In the genomic region with DNA sequence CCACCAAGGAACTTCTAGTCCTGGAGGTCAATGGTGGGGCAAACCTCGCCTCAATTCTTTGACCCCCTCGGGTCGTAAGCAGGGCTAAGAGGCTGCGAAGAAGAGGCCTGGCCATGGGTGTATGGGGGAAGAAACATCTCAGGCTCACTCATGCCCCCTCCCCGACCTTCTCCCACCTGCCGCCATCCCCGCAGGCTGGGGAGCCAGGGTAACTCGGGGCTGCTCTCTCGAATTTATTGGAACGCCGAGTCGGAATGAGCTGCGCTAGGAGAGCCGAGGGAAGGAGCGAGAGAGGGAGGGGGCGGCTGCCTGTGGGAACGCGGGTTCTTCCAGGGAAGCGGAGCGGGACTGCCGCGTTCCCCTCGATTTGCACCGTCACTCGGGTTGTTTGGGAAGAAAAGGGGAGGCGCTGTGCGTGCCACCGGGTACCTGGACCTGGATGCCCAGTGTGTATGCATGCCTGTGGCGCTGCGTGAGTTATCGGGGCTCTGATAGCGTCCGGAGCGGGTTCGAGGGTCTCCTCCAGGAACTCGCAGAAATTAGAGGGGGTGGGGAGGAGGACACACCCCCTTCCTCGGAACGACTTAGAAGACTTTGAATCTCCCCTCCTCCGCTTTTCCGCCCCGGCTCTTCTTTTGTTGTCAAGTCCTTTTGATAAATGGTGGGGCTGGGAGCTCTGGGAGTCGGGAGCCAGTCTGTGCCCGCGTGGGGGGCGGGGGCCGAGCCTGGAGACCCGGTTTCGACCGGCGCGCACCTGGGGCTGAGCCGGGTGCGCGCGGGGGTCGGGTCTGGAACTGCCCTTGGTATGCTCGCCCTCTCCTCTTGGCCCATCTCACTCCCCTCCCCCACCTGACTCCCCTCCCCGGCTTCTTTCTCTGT, we compare ENCODE assay signal across 8 cellular contexts. TPM values are rescaled to one million over a fixed set of nuclear protein-coding genes. Genes with fewer than 3 reads are reported as not detected.
DNase-seq lines count a peak whose midpoint lies in the region; ATAC-seq and TF ChIP-seq lines count a peak whose summit lies in the region.

No MANE protein-coding gene starts in this region.

- peaks cover 0 to 42% of the 10 kb centered on the region in 2 donors for H3K4me1 ChIP-seq in right atrium auricular region

- no peak for TF ChIP-seq CTCF in right atrium auricular region (IDR thresholded peaks at IDR 0.05)

- H3K27ac Mint-ChIP-seq in IgD-negative memory B cell, result peak overlapping the region in 1 of 3 donors; percentile 23
- peak overlapping the region; percentile 73 for H3K27ac Mint-ChIP-seq in activated T-helper 1 cell treated with anti-CD3 and anti-CD28 coated beads, Interleukin-12 subunit alpha, Interleukin-12 subunit beta, Interleukin-2, Interleukin-4 antibody, amounts not matched to agents 30 ng/mL and 10 ng/mL and 1 ng/mL, durations not matched to agents 14 hours and 24 hours and 36 hours

- no peak for ATAC-seq in HG03045 (IDR thresholded peaks at IDR 0.05; ENCODE audit: unreplicated experiment)

- peak overlapping the region; percentile 91 to 97 for H3K4me3 ChIP-seq in right atrium auricular region

- DNase-seq in DMS153 treated with DMSO at 0.1 percent for 48 hours (lab: John Stamatoyannopoulos, UW; ENCODE audit: unreplicated experiment) (peak; percentile 42), right atrium auricular region (ENCODE audit: low spot score) (peak; percentile 68), retina (peak; percentile 80), COLO829 (ENCODE audit: low spot score) (no peak)
- DNase-seq in activated T-helper 1 cell treated with anti-CD3 and anti-CD28 coated beads, Interleukin-12 subunit alpha, Interleukin-12 subunit beta, Interleukin-2, Interleukin-4 antibody, amounts not matched to agents 30 ng/mL and 10 ng/mL and 1 ng/mL, durations not matched to agents 14 hours and 24 hours and 36 hours (ENCODE audit: low spot score), result no peak
- DNase-seq in activated CD4-positive, CD25-positive, alpha-beta regulatory T cell treated with anti-CD3 and anti-CD28 coated beads, Interleukin-2, amount 50 U/mL, for 72 hours, result no peak

- H3K4me1 Mint-ChIP-seq in IgD-negative memory B cell, result peaks cover 9 to 20% (median 10%) of the 10 kb centered on the region in 3 donors
- H3K4me1 Mint-ChIP-seq in activated T-helper 1 cell treated with anti-CD3 and anti-CD28 coated beads, Interleukin-12 subunit alpha, Interleukin-12 subunit beta, Interleukin-2, Interleukin-4 antibody, amounts not matched to agents 30 ng/mL and 10 ng/mL and 1 ng/mL, durations not matched to agents 14 hours and 24 hours and 36 hours (ENCODE audit: low read depth), result peaks cover 36% of the 10 kb centered on the region

- H3K4me3 Mint-ChIP-seq in IgD-negative memory B cell, result peak overlapping the region; percentile 77 to 93 (median 89)
- H3K4me3 Mint-ChIP-seq in activated T-helper 1 cell treated with anti-CD3 and anti-CD28 coated beads, Interleukin-12 subunit alpha, Interleukin-12 subunit beta, Interleukin-2, Interleukin-4 antibody, amounts not matched to agents 30 ng/mL and 10 ng/mL and 1 ng/mL, durations not matched to agents 14 hours and 24 hours and 36 hours, result peak overlapping the region; percentile 79

- H3K36me3 ChIP-seq in right atrium auricular region, result peaks cover 12% of the 10 kb centered on the region

- H3K27me3 ChIP-seq in right atrium auricular region, result no peaks in the 10 kb centered on the region

- peaks cover 61% of the 10 kb centered on the region for H3K27me3 Mint-ChIP-seq in IgD-negative memory B cell
- peaks cover 63% of the 10 kb centered on the region for H3K27me3 Mint-ChIP-seq in activated T-helper 1 cell treated with anti-CD3 and anti-CD28 coated beads, Interleukin-12 subunit alpha, Interleukin-12 subunit beta, Interleukin-2, Interleukin-4 antibody, amounts not matched to agents 30 ng/mL and 10 ng/mL and 1 ng/mL, durations not matched to agents 14 hours and 24 hours and 36 hours (ENCODE audit: insufficient read depth)

- H3K36me3 Mint-ChIP-seq in IgD-negative memory B cell, result peaks cover 2% of the 10 kb centered on the region
- peaks cover 3% of the 10 kb centered on the region for H3K36me3 Mint-ChIP-seq in activated T-helper 1 cell treated with anti-CD3 and anti-CD28 coated beads, Interleukin-12 subunit alpha, Interleukin-12 subunit beta, Interleukin-2, Interleukin-4 antibody, amounts not matched to agents 30 ng/mL and 10 ng/mL and 1 ng/mL, durations not matched to agents 14 hours and 24 hours and 36 hours (ENCODE audit: low read depth)

- H3K9me3 Mint-ChIP-seq in IgD-negative memory B cell, result peaks cover 0 to 6% (median 0%) of the 10 kb centered on the region in 3 donors
- H3K9me3 Mint-ChIP-seq in activated T-helper 1 cell treated with anti-CD3 and anti-CD28 coated beads, Interleukin-12 subunit alpha, Interleukin-12 subunit beta, Interleukin-2, Interleukin-4 antibody, amounts not matched to agents 30 ng/mL and 10 ng/mL and 1 ng/mL, durations not matched to agents 14 hours and 24 hours and 36 hours, result no peaks in the 10 kb centered on the region

- H3K27ac ChIP-seq in right atrium auricular region, result peak overlapping the region; percentile 98 to 99

- intact Hi-C loops in activated T-helper 1 cell treated with anti-CD3 and anti-CD28 coated beads, Interleukin-12 subunit alpha, Interleukin-12 subunit beta, Interleukin-2, Interleukin-4 antibody, amounts not matched to agents 30 ng/mL and 10 ng/mL and 1 ng/mL, durations not matched to agents 14 hours and 24 hours and 36 hours (cut with micrococcal nuclease), result loop anchor here (5.0 kb wide), 1 partner anchor 106 kb away; no protein-coding TSS in a partner anchor

- no peaks in the 10 kb centered on the region for H3K9me3 ChIP-seq in right atrium auricular region

RNA-seq across cellular contexts. Expression of gene ZNF503, which starts 1.8 kb away (rescaled TPM):
- polyA plus RNA-seq in IgD-negative memory B cell, result not detected
- total RNA-seq in activated T-helper 1 cell treated with anti-CD3 and anti-CD28 coated beads, Interleukin-12 subunit alpha, Interleukin-12 subunit beta, Interleukin-2, Interleukin-4 antibody, amounts not matched to agents 30 ng/mL and 10 ng/mL and 1 ng/mL, durations not matched to agents 14 hours and 24 hours and 36 hours, result 0.07 TPM in 1 of 2 replicates, not detected in the other
- total RNA-seq in right atrium auricular region, result 1 to 10 TPM; 8.9 to 9.8 TPM

RNA-seq across cellular contexts. Expression of gene LRMDA, which starts 28.0 kb away (rescaled TPM):
- not detected for polyA plus RNA-seq in IgD-negative memory B cell
- total RNA-seq in activated T-helper 1 cell treated with anti-CD3 and anti-CD28 coated beads, Interleukin-12 subunit alpha, Interleukin-12 subunit beta, Interleukin-2, Interleukin-4 antibody, amounts not matched to agents 30 ng/mL and 10 ng/mL and 1 ng/mL, durations not matched to agents 14 hours and 24 hours and 36 hours, result not detected in 2 replicates
- 10 to 100 TPM in 1 of 2 donors, 1 to 10 TPM in 1; 6.1 to 19.1 TPM for total RNA-seq in right atrium auricular region

Comparison
In these comparisons a context has a peak if more than half of its experiments do, and no peak if none do; other contexts are left out.
1. DNase-seq: peak in DMS153 treated with DMSO at 0.1 percent for 48 hours (single experiment), right atrium auricular region (single experiment) and retina (single experiment); none in activated T-helper 1 cell treated with anti-CD3 and anti-CD28 coated beads, Interleukin-12 subunit alpha, Interleukin-12 subunit beta, Interleukin-2, Interleukin-4 antibody, amounts not matched to agents 30 ng/mL and 10 ng/mL and 1 ng/mL, durations not matched to agents 14 hours and 24 hours and 36 hours (single experiment), activated CD4-positive, CD25-positive, alpha-beta regulatory T cell treated with anti-CD3 and anti-CD28 coated beads, Interleukin-2, amount 50 U/mL, for 72 hours (single experiment) and COLO829 (single experiment).